Comparison of ENCODE assay signal across 29 cellular contexts in the genomic region with DNA sequence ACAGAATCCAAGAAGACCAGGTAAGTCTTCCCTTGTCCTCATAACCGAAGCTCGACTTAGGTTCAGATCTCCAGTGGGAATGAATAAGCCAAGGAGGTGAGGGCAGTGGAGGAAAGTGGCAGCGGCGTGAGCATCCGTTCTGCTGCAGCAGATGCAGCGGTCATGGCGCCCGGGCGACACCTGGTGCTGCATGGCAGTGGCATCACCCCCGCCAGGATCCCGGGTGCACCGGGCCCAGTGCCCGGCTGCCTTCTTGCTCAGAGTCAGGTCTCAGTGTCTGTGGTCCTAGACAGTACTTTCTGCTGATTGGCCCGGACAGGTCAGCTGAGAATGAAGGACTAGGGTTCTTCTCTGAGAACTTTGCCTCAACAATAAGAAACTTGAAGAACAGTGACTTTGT.
"Had no signal": no experiment of that assay in that cellular context is flagged by ENCODE, and none has a peak within 500 bp of the region (broad histone marks: within the 10 kb centered on the region; RNA-seq: fewer than 3 reads in every experiment).

No MANE protein-coding gene starts in this region.

- H3K79me2 ChIP-seq: parathyroid adenoma had no signal

- H3K4me3 ChIP-seq: neural progenitor cell, ovary, psoas muscle, skin epidermis, smooth muscle cell, spleen, suprapubic skin, testis, tibial artery, transverse colon, upper lobe of left lung, uterus had no signal

- H3K36me3 Mint-ChIP-seq: naive thymus-derived CD4-positive, alpha-beta T cell; natural killer cell; neural progenitor cell; stimulated activated memory B cell treated with anti-CD40 and anti-IgM and Interleukin-4, amounts not matched to agents 10 μg/mL and 1 μg/mL and 100 μg/mL, for 72 hours had no signal

- H3K27me3 ChIP-seq: neural progenitor cell, ovary, spleen, suprapubic skin, testis, tibial artery, transverse colon, upper lobe of left lung, uterus had no signal

- DNase-seq: naive thymus-derived CD4-positive, alpha-beta T cell; natural killer cell; occipital lobe; ovary; psoas muscle; spleen; stimulated activated CD4-positive, alpha-beta T cell treated with anti-CD3 and anti-CD28 coated beads, Interleukin-12 subunit alpha, Interleukin-12 subunit beta, amount 100 ng/mL, for 4 hours; stimulated activated CD4-positive, alpha-beta T cell treated with anti-CD3 and anti-CD28 coated beads, Interleukin-1b, Interleukin-23, amount 100 ng/mL, for 48 hours; stimulated activated CD4-positive, alpha-beta T cell treated with anti-CD3 and anti-CD28 coated beads, Interleukin-4, amount 100 ng/mL, for 1 hour; stimulated activated CD4-positive, alpha-beta T cell treated with anti-CD3 and anti-CD28 coated beads, Interleukin-4, amount 100 ng/mL, for 4 hours; stimulated activated CD8-positive, alpha-beta memory T cell treated with anti-CD3 and anti-CD28 coated beads, Interleukin-4, amount 100 ng/mL, for 48 hours; stimulated activated naive CD4-positive, alpha-beta T cell; substantia nigra; testis; tibial artery; transverse colon; uterus had no signal

- H3K27ac ChIP-seq: neural progenitor cell, ovary, parathyroid adenoma, psoas muscle, skin epidermis, spleen, suprapubic skin, testis, tibial artery, transverse colon, upper lobe of left lung, uterus had no signal

- H3K4me1 ChIP-seq: neural progenitor cell, parathyroid adenoma, psoas muscle, spleen, suprapubic skin, testis, tibial artery, transverse colon, uterus had no signal

- H2AFZ ChIP-seq: neural progenitor cell, parathyroid adenoma had no signal

- H3K9ac ChIP-seq: neural progenitor cell, parathyroid adenoma had no signal

- H3K4me1 Mint-ChIP-seq: naive thymus-derived CD4-positive, alpha-beta T cell; nephron had no signal

- H3K9me3 ChIP-seq: ovary, psoas muscle, spleen, suprapubic skin, testis, tibial artery, transverse colon, upper lobe of left lung, uterus had no signal

- H3K4me3 Mint-ChIP-seq: naive thymus-derived CD4-positive, alpha-beta T cell; natural killer cell; nephron; neural progenitor cell; stimulated activated memory B cell treated with anti-CD40 and anti-IgM and Interleukin-4, amounts not matched to agents 10 μg/mL and 1 μg/mL and 100 μg/mL, for 72 hours; stimulated activated naive CD8-positive, alpha-beta T cell treated with anti-CD3 and anti-CD28 coated beads, Interleukin-15, Interleukin-2, amounts not matched to agents 100 ng/mL and 50 ng/mL, for 24 hours had no signal

- H3K4me2 ChIP-seq: neural progenitor cell, smooth muscle cell had no signal

- ATAC-seq: naive thymus-derived CD4-positive, alpha-beta T cell; natural killer cell; psoas muscle; right cardiac atrium; sciatic nerve; stimulated activated memory B cell treated with anti-CD40 and anti-IgM and Interleukin-4, amounts not matched to agents 10 μg/mL and 1 μg/mL and 100 μg/mL, for 72 hours had no signal

- H3K27ac Mint-ChIP-seq: naive thymus-derived CD4-positive, alpha-beta T cell; natural killer cell; nephron; neural progenitor cell; progenitor cell of endocrine pancreas; stimulated activated memory B cell treated with anti-CD40 and anti-IgM and Interleukin-4, amounts not matched to agents 10 μg/mL and 1 μg/mL and 100 μg/mL, for 72 hours; stimulated activated naive CD8-positive, alpha-beta T cell treated with anti-CD3 and anti-CD28 coated beads, Interleukin-15, Interleukin-2, amounts not matched to agents 100 ng/mL and 50 ng/mL, for 24 hours had no signal

- H3K9me3 Mint-ChIP-seq: natural killer cell; stimulated activated memory B cell treated with anti-CD40 and anti-IgM and Interleukin-4, amounts not matched to agents 10 μg/mL and 1 μg/mL and 100 μg/mL, for 72 hours; stimulated activated naive CD8-positive, alpha-beta T cell treated with anti-CD3 and anti-CD28 coated beads, Interleukin-15, Interleukin-2, amounts not matched to agents 100 ng/mL and 50 ng/mL, for 24 hours had no signal

- H3K36me3 ChIP-seq: neural progenitor cell, ovary, spleen, suprapubic skin, tibial artery, transverse colon, upper lobe of left lung, uterus had no signal
